In genomic region chr1:191125950-191126349, GRCh38 we compare ENCODE assay signal across 33 cellular contexts.
"Had no signal": no experiment of that assay in that cellular context is flagged by ENCODE, and none has a peak within 500 bp of the region (broad histone marks: within the 10 kb centered on the region; RNA-seq: fewer than 3 reads in every experiment).

No MANE protein-coding gene starts in this region.

- H3K4me3 ChIP-seq: adrenal gland, body of pancreas, breast epithelium, MG63, PC-9, SK-N-MC had no signal

- DNase-seq: activated CD4-positive, alpha-beta T cell treated with anti-CD3 and anti-CD28 coated beads, Interleukin-2, amount 10 ng/mL, durations not matched to agents 24 days and 14 days; activated CD4-positive, alpha-beta T cell treated with anti-CD3 and anti-CD28 coated beads, Interleukin-2, amount 50 U/mL, for 4 hours; activated CD8-positive, alpha-beta T cell treated with anti-CD3 and anti-CD28 coated beads for 36 hours; activated gamma-delta T cell treated with Interleukin-2 at 50 U/mL for 16 hours; activated naive CD4-positive, alpha-beta T cell treated with anti-CD3 and anti-CD28 coated beads for 36 hours; activated T-cell treated with anti-CD3 and anti-CD28 coated beads, Interleukin-2, amount 50 U/mL, for 1 hour; activated T-cell treated with anti-CD3 and anti-CD28 coated beads, Interleukin-2, amount 50 U/mL, for 72 hours; adrenal gland; body of pancreas; Karpas-422; KBM-7; MG63; NCI-H1048; NCI-H1105 treated with DMSO at 0.1 percent for 48 hours; NCI-H1436; NCI-H187; NCI-H2029 treated with DMSO at 0.1 percent for 48 hours; NCI-H2107; NCI-H2171; NCI-H510A; NCI-H526; NCI-H748 treated with DMSO at 0.1 percent for 48 hours; NK-92 treated with Interleukin-12 subunit alpha and Interleukin-12 subunit beta, amount 100 ng/mL, for 24 hours; PC-9; T-cell; T-helper 17 cell; WERI-Rb-1 had no signal

- H3K4me2 ChIP-seq: PC-9 had no signal

- H3K9me3 ChIP-seq: adrenal gland, body of pancreas had no signal

- H3K27me3 ChIP-seq: adrenal gland, body of pancreas, breast epithelium, MG63 had no signal

- ATAC-seq: activated CD8-positive, alpha-beta T cell treated with anti-CD3 and anti-CD28 coated beads for 36 hours; activated naive CD4-positive, alpha-beta T cell treated with anti-CD3 and anti-CD28 coated beads, Interleukin-2, amount 50 U/mL, for 72 hours; activated T-cell treated with anti-CD3 and anti-CD28 coated beads, Interleukin-2, amount 50 U/mL, for 72 hours; activated T-helper 17 cell treated with anti-CD3 and anti-CD28 coated beads, Interleukin-2, amount 50 U/mL, for 72 hours; body of pancreas; Right ventricle myocardium inferior; T-cell; T-helper 17 cell had no signal

- H3K27ac ChIP-seq: adrenal gland, body of pancreas, breast epithelium, PC-9, RWPE1, SK-N-MC, WERI-Rb-1 had no signal

- H3K4me1 ChIP-seq: adrenal gland, body of pancreas, breast epithelium had no signal

- H3K36me3 ChIP-seq: adrenal gland, breast epithelium, MG63, WERI-Rb-1 had no signal

- H2AFZ ChIP-seq: PC-9 had no signal
